In genomic region chr6:8005136-8005535, GRCh38 we compare ENCODE assay signal across 26 cellular contexts.
"Had no signal": no experiment of that assay in that cellular context is flagged by ENCODE, and none has a peak within 500 bp of the region (broad histone marks: within the 10 kb centered on the region; RNA-seq: fewer than 3 reads in every experiment).

No MANE protein-coding gene starts in this region.

- H3K9me3 Mint-ChIP-seq: dendritic cell treated with granulocyte-macrophage colony-stimulating factor and Interleukin-4, amounts not matched to agents 40 ng/mL and 50 ng/mL, for 4 days; endodermal cell; immature natural killer cell; naive thymus-derived CD8-positive, alpha-beta T cell; nephron progenitor cell; stimulated activated effector memory CD8-positive, alpha-beta T cell treated with anti-CD3 and anti-CD28 coated beads, Interleukin-12 subunit alpha, Interleukin-12 subunit beta, amount 100 ng/mL, for 72 hours had no signal

- H3K27ac Mint-ChIP-seq: dendritic cell treated with granulocyte-macrophage colony-stimulating factor and Interleukin-4, amounts not matched to agents 40 ng/mL and 50 ng/mL, for 4 days; endodermal cell; immature natural killer cell; naive thymus-derived CD8-positive, alpha-beta T cell; nephron progenitor cell; stimulated activated effector memory CD8-positive, alpha-beta T cell treated with anti-CD3 and anti-CD28 coated beads, Interleukin-12 subunit alpha, Interleukin-12 subunit beta, amount 100 ng/mL, for 72 hours had no signal

- H3K4me1 Mint-ChIP-seq: endodermal cell; immature natural killer cell; stimulated activated effector memory CD8-positive, alpha-beta T cell treated with anti-CD3 and anti-CD28 coated beads, Interleukin-12 subunit alpha, Interleukin-12 subunit beta, amount 100 ng/mL, for 72 hours had no signal

- H3K4me1 ChIP-seq: esophagus muscularis mucosa, lower lobe of right lung, prostate gland, right atrium auricular region, stomach, thyroid gland, vagina had no signal

- H3K36me3 Mint-ChIP-seq: stimulated activated effector memory CD8-positive, alpha-beta T cell treated with anti-CD3 and anti-CD28 coated beads, Interleukin-12 subunit alpha, Interleukin-12 subunit beta, amount 100 ng/mL, for 72 hours had no signal

- H3K4me3 ChIP-seq: esophagus muscularis mucosa, lower lobe of right lung, prostate gland, right atrium auricular region, stomach, thyroid gland, vagina had no signal

- H3K36me3 ChIP-seq: esophagus muscularis mucosa, lower lobe of right lung, prostate gland, right atrium auricular region, stomach, thyroid gland, vagina had no signal

- H3K27me3 ChIP-seq: esophagus muscularis mucosa, right atrium auricular region, stomach, thyroid gland, vagina had no signal

- DNase-seq: effector CD8-positive, alpha-beta T cell; endodermal cell; foreskin melanocyte; glutamatergic neuron; hypothalamus; immature natural killer cell; islet precursor cell; kidney glomerular epithelial cell; left colon; left ventricle myocardium superior; lower lobe of right lung; naive thymus-derived CD8-positive, alpha-beta T cell; nephron progenitor cell; nucleus accumbens; stimulated activated CD4-positive, alpha-beta T cell treated with anti-CD3 and anti-CD28 coated beads, Interleukin-2, amount 100 ng/mL, for 24 hours; stimulated activated CD4-positive, alpha-beta T cell treated with anti-CD3 and anti-CD28 coated beads, Interleukin-4, amount 100 ng/mL, for 24 hours; stimulated activated naive CD4-positive, alpha-beta T cell treated with Interleukin-2 at 50 U/mL for 16 hours; stomach; thyroid gland; trophoblast cell had no signal

- H3K9me3 ChIP-seq: esophagus muscularis mucosa, lower lobe of right lung, prostate gland, right atrium auricular region, stomach, thyroid gland, vagina had no signal

- H3K27me3 Mint-ChIP-seq: dendritic cell treated with granulocyte-macrophage colony-stimulating factor and Interleukin-4, amounts not matched to agents 40 ng/mL and 50 ng/mL, for 4 days; naive thymus-derived CD8-positive, alpha-beta T cell had no signal

- H3K27ac ChIP-seq: esophagus muscularis mucosa, lower lobe of right lung, prostate gland, right atrium auricular region, stomach, thyroid gland, vagina had no signal

- H3K4me3 Mint-ChIP-seq: dendritic cell treated with granulocyte-macrophage colony-stimulating factor and Interleukin-4, amounts not matched to agents 40 ng/mL and 50 ng/mL, for 4 days; endodermal cell; immature natural killer cell; naive thymus-derived CD8-positive, alpha-beta T cell; nephron progenitor cell; stimulated activated effector memory CD8-positive, alpha-beta T cell treated with anti-CD3 and anti-CD28 coated beads, Interleukin-12 subunit alpha, Interleukin-12 subunit beta, amount 100 ng/mL, for 72 hours had no signal
